8 cellular contexts compared by ENCODE assay signal in genomic region chr17:78774456-78774855, GRCh38. TPM values are rescaled to one million over a fixed set of nuclear protein-coding genes. Genes with fewer than 3 reads are reported as not detected.
A peak's percentile ranks its signal among the peaks of the same experiment; 100 is the strongest.
DNase-seq lines count a peak whose midpoint lies in the region; ATAC-seq and TF ChIP-seq lines count a peak whose summit lies in the region.
"Had no signal": no experiment of that assay in that cellular context is flagged by ENCODE, and none has a peak within 500 bp of the region (broad histone marks: within the 10 kb centered on the region; RNA-seq: fewer than 3 reads in every experiment).

No MANE protein-coding gene starts in this region.

- no peaks in the 10 kb centered on the region for H3K9me3 ChIP-seq in HEK293 (ENCODE audit: control insufficient read depth, insufficient read depth, low read depth, low read length)

- H3K36me3 ChIP-seq in HEK293 (ENCODE audit: control insufficient read depth in 2 of 2, insufficient read depth in 1 of 2, low read length in 2 of 2), result no peaks in the 10 kb centered on the region; a peak in 1 of 3 replicates

- intact Hi-C loops in left cardiac atrium (cut with DNase I), result no loop called here

- no peaks in the 10 kb centered on the region for H3K27me3 Mint-ChIP-seq in T-helper 2 cell treated with Interferon-gamma antibody and Interleukin-4, amounts not matched to agents 5 μg/mL and 100 μg/mL, for 36 hours (ENCODE audit: low read depth)
- no peaks in the 10 kb centered on the region for H3K27me3 Mint-ChIP-seq in stimulated activated naive CD8-positive, alpha-beta T cell treated with anti-CD3 and anti-CD28 coated beads, Interleukin-15, amount 100 ng/mL, for 72 hours

- H3K9me3 Mint-ChIP-seq in T-helper 2 cell treated with Interferon-gamma antibody and Interleukin-4, amounts not matched to agents 5 μg/mL and 100 μg/mL, for 36 hours, result no peaks in the 10 kb centered on the region
- H3K9me3 Mint-ChIP-seq in stimulated activated naive CD8-positive, alpha-beta T cell treated with anti-CD3 and anti-CD28 coated beads, Interleukin-15, amount 100 ng/mL, for 72 hours, result no peaks in the 10 kb centered on the region

- CTCF ChIA-PET in HEK293 (lab: Yijun Ruan, JAX), result interaction anchor here (0.7 kb wide), 1 partner anchor 221 kb away, joined by 3 read pairs; no protein-coding TSS in a partner anchor

- peaks cover 9% of the 10 kb centered on the region for H3K4me1 ChIP-seq in HEK293 (ENCODE audit: control insufficient read depth, insufficient read depth, low read length)

- ATAC-seq in left cardiac atrium, result peak; percentile 28 to 51
- peak; percentile 41 for ATAC-seq in stimulated activated naive CD8-positive, alpha-beta T cell treated with anti-CD3 and anti-CD28 coated beads, Interleukin-15, amount 100 ng/mL, for 72 hours

- H3K4me3 Mint-ChIP-seq in T-helper 2 cell treated with Interferon-gamma antibody and Interleukin-4, amounts not matched to agents 5 μg/mL and 100 μg/mL, for 36 hours, result peak overlapping the region; percentile 88
- peak overlapping the region; percentile 87 to 90 for H3K4me3 Mint-ChIP-seq in stimulated activated naive CD8-positive, alpha-beta T cell treated with anti-CD3 and anti-CD28 coated beads, Interleukin-15, amount 100 ng/mL, for 72 hours

- H3K4me1 Mint-ChIP-seq in T-helper 2 cell treated with Interferon-gamma antibody and Interleukin-4, amounts not matched to agents 5 μg/mL and 100 μg/mL, for 36 hours (ENCODE audit: low read depth), result peaks cover 57% of the 10 kb centered on the region
- H3K4me1 Mint-ChIP-seq in stimulated activated naive CD8-positive, alpha-beta T cell treated with anti-CD3 and anti-CD28 coated beads, Interleukin-15, amount 100 ng/mL, for 72 hours, result peaks cover 64% of the 10 kb centered on the region

- POLR2A ChIA-PET in HEK293 (lab: Yijun Ruan, JAX), result no interaction called here

- H3K27ac Mint-ChIP-seq in T-helper 2 cell treated with Interferon-gamma antibody and Interleukin-4, amounts not matched to agents 5 μg/mL and 100 μg/mL, for 36 hours, result peak overlapping the region; percentile 97
- H3K27ac Mint-ChIP-seq in stimulated activated naive CD8-positive, alpha-beta T cell treated with anti-CD3 and anti-CD28 coated beads, Interleukin-15, amount 100 ng/mL, for 72 hours, result peak overlapping the region; percentile 93 to 96

- H3K36me3 Mint-ChIP-seq in T-helper 2 cell treated with Interferon-gamma antibody and Interleukin-4, amounts not matched to agents 5 μg/mL and 100 μg/mL, for 36 hours (ENCODE audit: low read depth), result peaks cover 41% of the 10 kb centered on the region

- no peak for DNase-seq in T-helper 2 cell treated with Interferon-gamma antibody and Interleukin-4, amounts not matched to agents 5 μg/mL and 100 μg/mL, for 36 hours (ENCODE audit: low spot score)
- DNase-seq in left cardiac atrium, result no peak
- no peak for DNase-seq in stimulated activated naive CD8-positive, alpha-beta T cell treated with anti-CD3 and anti-CD28 coated beads, Interleukin-15, amount 100 ng/mL, for 72 hours
- no peak for DNase-seq in NCI-H146 treated with DMSO at 0.1 percent for 48 hours (lab: John Stamatoyannopoulos, UW; ENCODE audit: unreplicated experiment)
- no peak for DNase-seq in middle frontal gyrus (ENCODE audit: extremely low spot score, low spot score)
- DNase-seq in GF-D8 (lab: John Stamatoyannopoulos, UW), result no peak
- DNase-seq: NCI-H1048 had no signal

- H3K4me3 ChIP-seq in HEK293 (ENCODE audit: low read depth, low read length), result no peak overlapping the region

- H3K27ac ChIP-seq in HEK293 (ENCODE audit: extremely low read depth, low read depth, low read length), result no peak overlapping the region

- no peak for TF ChIP-seq CTCF in HEK293 (tag by site-specific recombination; IDR thresholded peaks at IDR 0.05)

TF ChIP-seq in HEK293, 187 proteins besides CTCF, POLR2A, EP300 and RAD21:
- peak; percentile 34; the same call in 1 of the 2 replicates for TF ChIP-seq ZBTB17 (tag by site-specific recombination; IDR thresholded peaks at IDR 0.05)
- peak; percentile 61 for TF ChIP-seq SCRT1 (tag by site-specific recombination; IDR thresholded peaks at IDR 0.05; ENCODE audit: borderline replicate concordance)
- no peak for TF ChIP-seq KLF7 (tag by site-specific recombination; IDR thresholded peaks at IDR 0.05; ENCODE audit: borderline replicate concordance)
- peak; percentile 72 for TF ChIP-seq PRDM10 (tag by site-specific recombination; IDR thresholded peaks at IDR 0.05)
- TF ChIP-seq ZNF391 (tag by site-specific recombination; IDR thresholded peaks at IDR 0.05; ENCODE audit: borderline replicate concordance, low read depth), result no peak
TF ChIP-seq in HEK293: peak in this region for 3.

RNA-seq across cellular contexts. Expression of gene CYTH1, which starts 7.6 kb away (rescaled TPM):
- total RNA-seq in left cardiac atrium, result 10 to 100 TPM; 33.9 to 45.3 TPM
